ENCODE assay signal across 31 cellular contexts in genomic region chr1:247400685-247401084, GRCh38. TPM values are rescaled to one million over a fixed set of nuclear protein-coding genes. Genes with fewer than 3 reads are reported as not detected.
DNase-seq lines count a peak whose midpoint lies in the region; ATAC-seq and TF ChIP-seq lines count a peak whose summit lies in the region.
"Had no signal": no experiment of that assay in that cellular context is flagged by ENCODE, and none has a peak within 500 bp of the region (broad histone marks: within the 10 kb centered on the region; RNA-seq: fewer than 3 reads in every experiment).

No MANE protein-coding gene starts in this region.

- H3K4me2 ChIP-seq in DOHH2 (ENCODE audit: low read length) (no peak overlapping the region), OCI-LY7 (ENCODE audit: low read length) (no peak overlapping the region), mesenchymal stem cell (ENCODE audit: low read length, poor library complexity, severe bottlenecking) (no peak overlapping the region)

- TF ChIP-seq CTCF in DOHH2 (IDR thresholded peaks at IDR 0.05; ENCODE audit: low read depth, low read length, poor library complexity, severe bottlenecking) (peak; percentile 30), GM20000 (IDR thresholded peaks at IDR 0.05; ENCODE audit: extremely low read depth, missing control alignments) (peak; percentile 13), OCI-LY7 (conservative IDR thresholded peaks at IDR 0.05; ENCODE audit: low read length) (peak; percentile 51)

- no peak overlapping the region for H4K91ac ChIP-seq in mesenchymal stem cell (ENCODE audit: low read length)

- no peak overlapping the region for H2BK12ac ChIP-seq in mesenchymal stem cell (ENCODE audit: low read length in 2 of 2)

- H3K18ac ChIP-seq in mesenchymal stem cell (ENCODE audit: low read depth in 1 of 2, low read length in 2 of 2) = no peak overlapping the region

- no peak overlapping the region for H3K4me3 ChIP-seq in DOHH2 (ENCODE audit: low read length)
- H3K4me3 ChIP-seq in OCI-LY7 (ENCODE audit: low read depth, low read length, poor library complexity, severe bottlenecking) = no peak overlapping the region
- no peak overlapping the region for H3K4me3 ChIP-seq in mesenchymal stem cell (ENCODE audit: insufficient read depth in 1 of 2, low read depth in 1 of 2, low read length in 2 of 2)
- H3K4me3 ChIP-seq: gastroesophageal sphincter, prostate gland, sigmoid colon had no signal

- DNase-seq in GM20000 (ENCODE audit: low spot score) = no peak
- no peak for DNase-seq in OCI-LY7 (ENCODE audit: low spot score)
- DNase-seq in iPS-NIHi11 (ENCODE audit: low spot score) = peak; percentile 45
- DNase-seq in DMS79 treated with DMSO at 0.1 percent for 48 hours (lab: John Stamatoyannopoulos, UW) = no peak
- no peak for DNase-seq in mesenchymal stem cell
- DNase-seq: activated CD4-positive, alpha-beta T cell treated with anti-CD3 and anti-CD28 coated beads, Interleukin-2, amount 10 ng/mL, durations not matched to agents 7 days and 5 days; activated CD8-positive, alpha-beta memory T cell treated with anti-CD3 and anti-CD28 coated beads, Interleukin-2, amount 10 ng/mL, durations not matched to agents 7 days and 5 days; activated naive CD4-positive, alpha-beta T cell treated with Interleukin-2 at 50 U/mL for 16 hours; activated T-cell treated with anti-CD3 and anti-CD28 coated beads, Interleukin-2, amount 50 U/mL, for 72 hours; CD4-positive, CD25-positive, alpha-beta regulatory T cell; cerebellar nuclear complex; islet precursor cell; left ventricle myocardium superior; naive B cell; NCI-H1930; NCI-H2227 treated with DMSO at 0.1 percent for 48 hours; nucleus accumbens; sigmoid colon; stimulated activated naive CD4-positive, alpha-beta T cell had no signal

- peaks cover 6% of the 10 kb centered on the region; the same call in 1 of the 2 replicates for H3K27me3 ChIP-seq in DOHH2 (ENCODE audit: control insufficient read depth, low read length)
- H3K27me3 ChIP-seq in mesenchymal stem cell (ENCODE audit: control insufficient read depth in 1 of 2, insufficient read depth in 1 of 2, low read length in 2 of 2) = no peaks in the 10 kb centered on the region
- H3K27me3 ChIP-seq: sigmoid colon had no signal

- no peak overlapping the region for H2BK15ac ChIP-seq in mesenchymal stem cell (ENCODE audit: low read depth, poor library complexity, severe bottlenecking)

- H3K9ac ChIP-seq in mesenchymal stem cell (ENCODE audit: low read length) = no peak overlapping the region

- H3K79me2 ChIP-seq in DOHH2 (ENCODE audit: control insufficient read depth, low read length) (no peaks in the 10 kb centered on the region), OCI-LY7 (ENCODE audit: insufficient read depth, low read depth, low read length) (no peaks in the 10 kb centered on the region)

- intact Hi-C loops in OCI-LY7 (cut with micrococcal nuclease; ENCODE audit: unreplicated experiment) = no loop called here

- WGBS in mesenchymal stem cell = 30% methylated on average over 3 of the region's 3 CpGs

- H3K23ac ChIP-seq in mesenchymal stem cell (ENCODE audit: low read length in 2 of 2) = no peak overlapping the region

- H3K9me2 ChIP-seq in DOHH2 (replicated peaks; ENCODE audit: control insufficient read depth, low read length) (no peaks in the 10 kb centered on the region), OCI-LY7 (ENCODE audit: insufficient read depth, low read length) (no peaks in the 10 kb centered on the region)

- no peak overlapping the region for H4K8ac ChIP-seq in mesenchymal stem cell (ENCODE audit: low read length)

- no peaks in the 10 kb centered on the region for H3K36me3 ChIP-seq in DOHH2 (ENCODE audit: control insufficient read depth, low read length)
- no peaks in the 10 kb centered on the region for H3K36me3 ChIP-seq in OCI-LY7 (ENCODE audit: insufficient read depth, low read length)
- H3K36me3 ChIP-seq in mesenchymal stem cell (ENCODE audit: control insufficient read depth in 1 of 2, insufficient read depth in 2 of 2, low read depth in 1 of 2, low read length in 2 of 2) = no peaks in the 10 kb centered on the region
- H3K36me3 ChIP-seq: gastroesophageal sphincter, prostate gland, sigmoid colon had no signal

- POLR2A ChIA-PET in OCI-LY7 (lab: Charles Lee) = interaction anchor here (0.6 kb wide), 1 partner anchor 758 kb away, joined by 6 read pairs; no protein-coding TSS in a partner anchor

- ATAC-seq in GM19351 (IDR thresholded peaks at IDR 0.05; ENCODE audit: unreplicated experiment) = no peak
- ATAC-seq: activated CD8-positive, alpha-beta memory T cell treated with anti-CD3 and anti-CD28 coated beads, Interleukin-2, amount 10 ng/mL, durations not matched to agents 7 days and 5 days; activated T-cell treated with anti-CD3 and anti-CD28 coated beads, Interleukin-2, amount 50 U/mL, for 72 hours; gastroesophageal sphincter; left ventricle myocardium superior had no signal

- H4K20me1 ChIP-seq in DOHH2 (ENCODE audit: control insufficient read depth, insufficient read depth, low read depth, low read length) (no peaks in the 10 kb centered on the region), OCI-LY7 (ENCODE audit: insufficient read depth, low read length) (no peaks in the 10 kb centered on the region)

- no peak overlapping the region for H2BK120ac ChIP-seq in mesenchymal stem cell (ENCODE audit: low read depth, low read length)

- no peak overlapping the region for H3K14ac ChIP-seq in mesenchymal stem cell (ENCODE audit: low read length in 2 of 2)

- H2AK5ac ChIP-seq in mesenchymal stem cell (ENCODE audit: low read length, severe bottlenecking) = no peak overlapping the region

- H2BK5ac ChIP-seq in mesenchymal stem cell (ENCODE audit: low read depth, low read length, poor library complexity, severe bottlenecking) = no peak overlapping the region

- H3K79me1 ChIP-seq in mesenchymal stem cell (replicated peaks; ENCODE audit: low read length, poor library complexity, severe bottlenecking) = no peaks in the 10 kb centered on the region

- BruUV-seq in OCI-LY7 (replicated peaks; lab: Mats Ljungman, UMichigan) = no TSS peak

- H3K27ac ChIP-seq in DOHH2 (ENCODE audit: low read depth, low read length) = no peak overlapping the region
- no peak overlapping the region for H3K27ac ChIP-seq in OCI-LY7 (ENCODE audit: low read depth, low read length, poor library complexity, severe bottlenecking)
- H3K27ac ChIP-seq in mesenchymal stem cell (ENCODE audit: low read length, poor library complexity, severe bottlenecking) = no peak overlapping the region
- H3K27ac ChIP-seq: gastroesophageal sphincter, HL-60, prostate gland, sigmoid colon, VCaP had no signal

- no peak overlapping the region for H3K4ac ChIP-seq in mesenchymal stem cell (ENCODE audit: low read depth in 1 of 2, low read length in 2 of 2)

- H2AFZ ChIP-seq in OCI-LY7 (ENCODE audit: low read length) (no peak overlapping the region), mesenchymal stem cell (ENCODE audit: low read depth, low read length) (no peak overlapping the region)

- CTCF ChIA-PET in OCI-LY7 (lab: Charles Lee; ENCODE audit: unreplicated experiment) = no interaction called here

- H3F3A ChIP-seq in DOHH2 (ENCODE audit: control insufficient read depth, insufficient read depth) = no peaks in the 10 kb centered on the region

- H3K4me1 ChIP-seq in DOHH2 (ENCODE audit: control insufficient read depth, low read length) = no peaks in the 10 kb centered on the region
- H3K4me1 ChIP-seq in OCI-LY7 (ENCODE audit: insufficient read depth, low read length, poor library complexity, severe bottlenecking) = no peaks in the 10 kb centered on the region
- no peaks in the 10 kb centered on the region for H3K4me1 ChIP-seq in mesenchymal stem cell (ENCODE audit: control insufficient read depth, insufficient read depth, low read depth, low read length)
- H3K4me1 ChIP-seq: gastroesophageal sphincter, prostate gland, sigmoid colon had no signal

- H3K9me3 ChIP-seq in DOHH2 (ENCODE audit: control insufficient read depth, insufficient read depth, low read length) (no peaks in the 10 kb centered on the region), OCI-LY7 (ENCODE audit: low read length) (no peaks in the 10 kb centered on the region), mesenchymal stem cell (ENCODE audit: control insufficient read depth, low read length) (no peaks in the 10 kb centered on the region)
- H3K9me3 ChIP-seq: gastroesophageal sphincter, prostate gland, sigmoid colon had no signal

RNA-seq across cellular contexts. Expression of gene NLRP3, which starts 15.3 kb away (rescaled TPM):
- total RNA-seq in OCI-LY7 (2014; rRNA removed; shearing (Covaris generic)) = not detected in 2 replicates
- total RNA-seq in OCI-LY7 (2022) = not detected in 2 replicates
- 0.03 TPM for polyA plus RNA-seq in mesenchymal stem cell (2013, experiment 1 of 2)
- polyA plus RNA-seq in mesenchymal stem cell (2013, experiment 2 of 2) = 0.03 TPM

RNA-seq across cellular contexts. Expression of gene OR2B11, which starts 57.2 kb away (rescaled TPM):
- not detected in 2 replicates for total RNA-seq in OCI-LY7 (2014; rRNA removed; shearing (Covaris generic))
- not detected in 2 replicates for total RNA-seq in OCI-LY7 (2022)
- polyA plus RNA-seq in mesenchymal stem cell (2013, experiment 1 of 2) = not detected
- polyA plus RNA-seq in mesenchymal stem cell (2013, experiment 2 of 2) = not detected
- total RNA-seq: activated CD4-positive, alpha-beta T cell treated with anti-CD3 and anti-CD28 coated beads, Interleukin-2, amount 10 ng/mL, durations not matched to agents 7 days and 5 days; activated CD8-positive, alpha-beta memory T cell treated with anti-CD3 and anti-CD28 coated beads, Interleukin-2, amount 10 ng/mL, durations not matched to agents 7 days and 5 days; CD4-positive, CD25-positive, alpha-beta regulatory T cell; endothelial cell of umbilical vein; fibroblast of lung; gastroesophageal sphincter; left ventricle myocardium superior; mesothelial cell of epicardium; prostate gland; sigmoid colon; temporal lobe; ureter had no signal
- polyA plus RNA-seq: adipose tissue; CD4-positive, CD25-positive, alpha-beta regulatory T cell; endothelial cell of umbilical vein; fibroblast of lung had no signal
